ENCODE assay signal across 8 cellular contexts in the genomic region with DNA sequence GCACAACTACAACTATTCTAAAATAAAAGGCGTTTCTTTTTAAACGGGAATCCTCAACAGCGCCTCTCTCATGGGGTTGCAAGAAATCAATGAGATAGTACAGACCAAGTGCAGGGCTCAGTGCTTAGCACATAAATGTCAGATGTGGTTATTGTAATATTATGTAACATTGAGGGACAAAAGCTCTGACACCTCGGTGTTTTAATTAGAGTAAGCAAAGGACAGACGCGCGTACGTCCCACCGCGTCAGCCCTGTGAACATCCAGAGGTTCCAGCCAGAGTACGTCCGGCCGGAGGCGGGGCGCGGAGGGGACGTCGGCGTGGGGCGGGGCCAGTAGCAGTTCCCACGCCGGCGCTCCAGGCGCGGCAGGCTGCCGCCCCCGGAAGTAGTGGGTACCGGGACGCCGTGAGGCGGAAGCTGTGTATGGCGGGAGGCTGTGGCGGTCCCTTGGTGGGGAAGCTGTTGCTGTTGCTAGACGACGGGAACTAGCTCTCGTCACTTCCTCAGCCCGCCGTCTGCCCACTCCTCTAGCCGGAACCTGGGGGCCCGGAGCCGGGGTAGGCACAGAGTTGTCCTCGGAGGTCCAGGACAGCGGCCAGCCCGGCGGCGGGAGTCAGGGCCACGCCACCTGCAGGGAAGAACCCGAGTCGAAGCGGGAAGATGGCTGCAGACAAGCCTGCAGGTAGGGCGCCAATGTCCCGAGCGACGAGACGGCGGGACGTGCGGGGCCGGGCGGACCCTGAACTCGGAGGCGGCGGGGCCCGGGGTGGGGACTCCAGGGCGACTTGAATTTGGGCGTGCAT. TPM values are rescaled to one million over a fixed set of nuclear protein-coding genes. Genes with fewer than 3 reads are reported as not detected.
DNase-seq lines count a peak whose midpoint lies in the region; ATAC-seq, FAIRE-seq and TF ChIP-seq lines count a peak whose summit lies in the region.

A gene with protein sequence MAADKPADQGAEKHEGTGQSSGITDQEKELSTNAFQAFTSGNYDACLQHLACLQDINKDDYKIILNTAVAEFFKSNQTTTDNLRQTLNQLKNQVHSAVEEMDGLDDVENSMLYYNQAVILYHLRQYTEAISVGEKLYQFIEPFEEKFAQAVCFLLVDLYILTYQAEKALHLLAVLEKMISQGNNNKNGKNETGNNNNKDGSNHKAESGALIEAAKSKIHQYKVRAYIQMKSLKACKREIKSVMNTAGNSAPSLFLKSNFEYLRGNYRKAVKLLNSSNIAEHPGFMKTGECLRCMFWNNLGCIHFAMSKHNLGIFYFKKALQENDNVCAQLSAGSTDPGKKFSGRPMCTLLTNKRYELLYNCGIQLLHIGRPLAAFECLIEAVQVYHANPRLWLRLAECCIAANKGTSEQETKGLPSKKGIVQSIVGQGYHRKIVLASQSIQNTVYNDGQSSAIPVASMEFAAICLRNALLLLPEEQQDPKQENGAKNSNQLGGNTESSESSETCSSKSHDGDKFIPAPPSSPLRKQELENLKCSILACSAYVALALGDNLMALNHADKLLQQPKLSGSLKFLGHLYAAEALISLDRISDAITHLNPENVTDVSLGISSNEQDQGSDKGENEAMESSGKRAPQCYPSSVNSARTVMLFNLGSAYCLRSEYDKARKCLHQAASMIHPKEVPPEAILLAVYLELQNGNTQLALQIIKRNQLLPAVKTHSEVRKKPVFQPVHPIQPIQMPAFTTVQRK (plus strand): TSS at position 389 of the 804 bp plus-strand sequence. CDS start 273 bp downstream, at position 662.

- H3K9me3 ChIP-seq in adipocyte (ENCODE audit: control insufficient read depth, low read length) (no peaks in the 10 kb centered on the region), cardiac muscle cell (ENCODE audit: low read depth) (no peaks in the 10 kb centered on the region), parathyroid adenoma (ENCODE audit: control insufficient read depth, low read length) (no peaks in the 10 kb centered on the region), tibial nerve (no peaks in the 10 kb centered on the region)

- H3K9ac ChIP-seq in adipocyte (ENCODE audit: low read length) (peak within 1 kb of the TSS; percentile 85), parathyroid adenoma (peak within 1 kb of the TSS; percentile 34)

- peak; percentile 99 for ATAC-seq in HG02840 (IDR thresholded peaks at IDR 0.05; ENCODE audit: low FRiP score, unreplicated experiment)

- peak; percentile 81 for DNase-seq in GM12891 (ENCODE audit: insufficient read length, low spot score)
- DNase-seq in NCI-H1436 (lab: John Stamatoyannopoulos, UW), result peak; percentile 82
- DNase-seq in T follicular helper cell (ENCODE audit: low read depth), result peak; percentile 93
- peak; percentile 98 for DNase-seq in adipocyte (ENCODE audit: low read depth)
- DNase-seq in cardiac muscle cell (ENCODE audit: low read depth in 1 of 2, low spot score in 1 of 2), result peak; percentile 95 to 97
- peak; percentile 86 to 88 for DNase-seq in tibial nerve (ENCODE audit: low spot score in 2 of 2)

- peak within 1 kb of the TSS; percentile 91 for H2AFZ ChIP-seq in parathyroid adenoma

- peak; percentile 99 for FAIRE-seq in GM12891 (lab: Jason Lieb, UNC)

- peak; percentile 78 to 80 for TF ChIP-seq EP300 in tibial nerve (IDR thresholded peaks at IDR 0.05)

- peak within 1 kb of the TSS; percentile 78 for H3K27ac ChIP-seq in cardiac muscle cell
- H3K27ac ChIP-seq in parathyroid adenoma, result peak within 1 kb of the TSS; percentile 79
- H3K27ac ChIP-seq in tibial nerve, result peak within 1 kb of the TSS; percentile 44 to 88 (median 82)

- TF ChIP-seq CTCF in cardiac muscle cell (IDR thresholded peaks at IDR 0.05; ENCODE audit: low read depth, low read length), result peak; percentile 8
- TF ChIP-seq CTCF in parathyroid adenoma (IDR thresholded peaks at IDR 0.05), result peak; percentile 23
- TF ChIP-seq CTCF in tibial nerve (IDR thresholded peaks at IDR 0.05), result peak in 2 of 5 experiments; percentile 56 to 69

- H3K4me3 ChIP-seq in adipocyte (ENCODE audit: low read length) (peak within 1 kb of the TSS; percentile 83), cardiac muscle cell (peak within 1 kb of the TSS; percentile 86), parathyroid adenoma (ENCODE audit: low read depth, low read length) (peak within 1 kb of the TSS; percentile 66), tibial nerve (peak within 1 kb of the TSS; percentile 64 to 81 (median 71))

- 0% methylated on average over 33 to 59 of the region's 66 CpGs for WGBS in tibial nerve, 2 donors

- TF ChIP-seq POLR2A in GM12891 (IDR thresholded peaks at IDR 0.05; ENCODE audit: low read depth, low read length) (no peak), tibial nerve (IDR thresholded peaks at IDR 0.05) (no peak)

- peaks cover 18% of the 10 kb centered on the region for H3K79me2 ChIP-seq in parathyroid adenoma

- no peaks in the 10 kb centered on the region for H3K36me3 ChIP-seq in adipocyte (ENCODE audit: control insufficient read depth, insufficient read depth, low read length, severe bottlenecking)
- no peaks in the 10 kb centered on the region for H3K36me3 ChIP-seq in cardiac muscle cell
- H3K36me3 ChIP-seq in parathyroid adenoma (ENCODE audit: control insufficient read depth, insufficient read depth, low read length), result no peaks in the 10 kb centered on the region
- peaks cover 0 to 6% (median 0%) of the 10 kb centered on the region in 3 donors for H3K36me3 ChIP-seq in tibial nerve

- H3K27me3 ChIP-seq in adipocyte (replicated peaks; ENCODE audit: control insufficient read depth, insufficient read depth, low read length), result no peaks in the 10 kb centered on the region
- no peaks in the 10 kb centered on the region for H3K27me3 ChIP-seq in cardiac muscle cell
- no peaks in the 10 kb centered on the region for H3K27me3 ChIP-seq in parathyroid adenoma (ENCODE audit: control insufficient read depth, insufficient read depth, low read length)
- H3K27me3 ChIP-seq in tibial nerve, result no peaks in the 10 kb centered on the region

- peaks cover 20% of the 10 kb centered on the region for H3K4me1 ChIP-seq in adipocyte (ENCODE audit: control insufficient read depth, insufficient read depth, low read length)
- H3K4me1 ChIP-seq in cardiac muscle cell (ENCODE audit: low read depth), result peaks cover 7% of the 10 kb centered on the region
- H3K4me1 ChIP-seq in parathyroid adenoma, result peaks cover 5% of the 10 kb centered on the region
- H3K4me1 ChIP-seq in tibial nerve, result peaks cover 0 to 25% (median 3%) of the 10 kb centered on the region in 4 donors

- peak within 1 kb of the TSS; percentile 77 for H3K4me2 ChIP-seq in parathyroid adenoma (ENCODE audit: low read length)

TF ChIP-seq in GM12891, 5 proteins besides CTCF, POLR2A, EP300 and RAD21:
- peak; percentile 6 for TF ChIP-seq PAX5 (IDR thresholded peaks at IDR 0.05; ENCODE audit: insufficient read depth, low read length, severe bottlenecking)
- TF ChIP-seq POU2F2 (IDR thresholded peaks at IDR 0.05; ENCODE audit: low read depth, low read length), result no peak
- TF ChIP-seq SPI1 (IDR thresholded peaks at IDR 0.05; ENCODE audit: low read depth, low read length), result peak; percentile 73
- TF ChIP-seq POLR2AphosphoS5 (IDR thresholded peaks at IDR 0.05; ENCODE audit: low read depth, low read length), result peak; percentile 4; the same call in 1 of the 2 replicates
- peak; percentile 10; the same call in 1 of the 2 replicates for TF ChIP-seq TAF1 (IDR thresholded peaks at IDR 0.05; ENCODE audit: low read depth, low read length)

RNA-seq across cellular contexts. Expression of the gene that starts here (rescaled TPM):
- 28.9 TPM for polyA plus RNA-seq in GM12891 (2012; ENCODE audit: low read depth, missing spikeins)
- total RNA-seq in cardiac muscle cell (18.6 and 22.2 TPM in 2 replicates), tibial nerve (10 to 100 TPM; 19.4 to 27.9 (median 22.0) TPM)
- 25.7 and 30.5 TPM in 2 replicates for polyA plus RNA-seq in cardiac muscle cell

Comparison
In these comparisons a context has a peak if more than half of its experiments do, and no peak if none do; other contexts are left out.
1. Peak in every context shown above with its lines: DNase-seq, ATAC-seq, H3K4me3 ChIP-seq and H3K27ac ChIP-seq.